Comparison of ENCODE assay signal across 12 cellular contexts in the genomic region with DNA sequence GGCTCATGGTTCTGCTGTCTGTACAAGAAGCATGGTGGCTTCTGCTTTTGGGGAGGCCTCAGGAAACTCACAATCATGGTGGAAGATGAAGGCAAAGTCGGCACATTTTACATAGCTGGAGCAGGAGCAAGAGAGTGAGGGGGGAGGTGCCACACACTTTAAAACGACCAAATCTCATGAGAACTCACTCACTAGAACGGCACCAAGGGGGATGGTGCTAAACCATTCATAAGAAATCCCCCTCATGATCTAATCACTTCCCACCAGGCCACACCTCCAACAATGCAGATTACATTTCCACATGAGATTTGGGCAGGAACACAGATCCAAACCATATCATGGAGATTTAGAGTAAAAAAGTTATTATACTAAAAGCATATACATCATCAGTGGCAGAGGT. TPM values are rescaled to one million over a fixed set of nuclear protein-coding genes. Genes with fewer than 3 reads are reported as not detected.
DNase-seq lines count a peak whose midpoint lies in the region; ATAC-seq and TF ChIP-seq lines count a peak whose summit lies in the region.
"Had no signal": no experiment of that assay in that cellular context is flagged by ENCODE, and none has a peak within 500 bp of the region (broad histone marks: within the 10 kb centered on the region; RNA-seq: fewer than 3 reads in every experiment).

No MANE protein-coding gene starts in this region.

- H3K4me3 ChIP-seq in MM.1S (ENCODE audit: low read length), result no peak overlapping the region
- H3K4me3 ChIP-seq: adrenal gland, esophagus muscularis mucosa, prostate gland had no signal

- no peaks in the 10 kb centered on the region for H3K36me3 ChIP-seq in MM.1S (replicated peaks; ENCODE audit: insufficient read depth, low read length)
- H3K36me3 ChIP-seq: adrenal gland, esophagus muscularis mucosa, prostate gland had no signal

- H3K27me3 ChIP-seq in MM.1S (replicated peaks; ENCODE audit: insufficient read depth, low read length), result no peaks in the 10 kb centered on the region
- H3K27me3 ChIP-seq: adrenal gland had no signal

- H3K27ac Mint-ChIP-seq in activated CD8-positive, alpha-beta memory T cell treated with anti-CD3 and anti-CD28 coated beads, Interleukin-2, amount 10 ng/mL, durations not matched to agents 7 days and 5 days, result peak overlapping the region; percentile 93
- H3K27ac Mint-ChIP-seq in stimulated activated effector memory CD8-positive, alpha-beta T cell treated with anti-CD3 and anti-CD28 coated beads, Interleukin-12 subunit alpha, Interleukin-12 subunit beta, amount 100 ng/mL, for 72 hours, result peak overlapping the region; percentile 33

- H3K79me2 ChIP-seq in MM.1S (ENCODE audit: low read length), result no peaks in the 10 kb centered on the region

- H3K27ac ChIP-seq in MM.1S (ENCODE audit: low read length), result peak overlapping the region; percentile 50; the same call in 1 of the 2 replicates
- H3K27ac ChIP-seq: adrenal gland, esophagus muscularis mucosa, prostate gland had no signal

- in situ Hi-C loops in GM13976 (cut with MboI; ENCODE audit: low sequenced_read_pairs, unreplicated experiment), result no loop called here

- peak overlapping the region; percentile 80 for H2AFZ ChIP-seq in MM.1S (ENCODE audit: low read length)

- peak overlapping the region; percentile 67; the same call in 1 of the 2 replicates for H3K4me2 ChIP-seq in MM.1S (ENCODE audit: low read depth, low read length)

- TF ChIP-seq CTCF in MM.1S (IDR thresholded peaks at IDR 0.05; ENCODE audit: low read length), result no peak
- no peak for TF ChIP-seq CTCF in GM13976 (IDR thresholded peaks at IDR 0.05; ENCODE audit: borderline replicate concordance, control extremely low read depth, extremely low read depth, insufficient read depth, missing control alignments)

- H3K9me2 ChIP-seq in MM.1S (replicated peaks; ENCODE audit: insufficient read depth, low read length), result no peaks in the 10 kb centered on the region

- H3K27me3 Mint-ChIP-seq in activated CD8-positive, alpha-beta memory T cell treated with anti-CD3 and anti-CD28 coated beads, Interleukin-2, amount 10 ng/mL, durations not matched to agents 7 days and 5 days, result peaks cover 10% of the 10 kb centered on the region

- no peak overlapping the region for H3K9ac ChIP-seq in MM.1S (ENCODE audit: low read length)

- 0 out of 2 replicates have a peak, but pooled peaks cover 4% of the 10 kb centered on the region for H3F3A ChIP-seq in MM.1S (ENCODE audit: insufficient read depth, low read length)

- DNase-seq in activated CD8-positive, alpha-beta memory T cell treated with anti-CD3 and anti-CD28 coated beads, Interleukin-2, amount 10 ng/mL, durations not matched to agents 7 days and 5 days, result peak; percentile 46
- no peak for DNase-seq in activated CD8-positive, alpha-beta memory T cell treated with anti-CD3 and anti-CD28 coated beads for 24 hours
- no peak for DNase-seq in MM.1S
- peak in 1 of 2 donors; percentile 56 for DNase-seq in stimulated activated effector memory CD8-positive, alpha-beta T cell treated with anti-CD3 and anti-CD28 coated beads, Interleukin-12 subunit alpha, Interleukin-12 subunit beta, amount 100 ng/mL, for 72 hours (ENCODE audit: low spot score in 2 of 2)
- no peak for DNase-seq in GM13976 (ENCODE audit: low spot score)
- DNase-seq in DMS 273 treated with DMSO at 0.1 percent for 48 hours (lab: John Stamatoyannopoulos, UW), result no peak
- no peak for DNase-seq in SW480 (ENCODE audit: low spot score)
- DNase-seq: adrenal gland, left colon had no signal

- H3K36me3 Mint-ChIP-seq in activated CD8-positive, alpha-beta memory T cell treated with anti-CD3 and anti-CD28 coated beads, Interleukin-2, amount 10 ng/mL, durations not matched to agents 7 days and 5 days, result peaks cover 3% of the 10 kb centered on the region
- no peaks in the 10 kb centered on the region for H3K36me3 Mint-ChIP-seq in stimulated activated effector memory CD8-positive, alpha-beta T cell treated with anti-CD3 and anti-CD28 coated beads, Interleukin-12 subunit alpha, Interleukin-12 subunit beta, amount 100 ng/mL, for 72 hours

- CTCF ChIA-PET in activated CD8-positive, alpha-beta memory T cell treated with anti-CD3 and anti-CD28 coated beads, Interleukin-2, amount 10 ng/mL, durations not matched to agents 7 days and 5 days (lab: Charles Lee), result interaction anchor here (0.9 to 5.7 kb wide), 3 partner anchors 13 to 952 kb away, joined by 3 to 41 read pairs (median 7); a partner anchor contains a TSS

- H3K4me1 ChIP-seq in MM.1S (ENCODE audit: low read length), result peaks cover 14% of the 10 kb centered on the region
- H3K4me1 ChIP-seq: adrenal gland, esophagus muscularis mucosa, prostate gland had no signal

- H3K4me1 Mint-ChIP-seq in activated CD8-positive, alpha-beta memory T cell treated with anti-CD3 and anti-CD28 coated beads, Interleukin-2, amount 10 ng/mL, durations not matched to agents 7 days and 5 days, result peaks cover 21% of the 10 kb centered on the region
- peaks cover 8% of the 10 kb centered on the region for H3K4me1 Mint-ChIP-seq in stimulated activated effector memory CD8-positive, alpha-beta T cell treated with anti-CD3 and anti-CD28 coated beads, Interleukin-12 subunit alpha, Interleukin-12 subunit beta, amount 100 ng/mL, for 72 hours

- peak; percentile 38 for ATAC-seq in activated CD8-positive, alpha-beta memory T cell treated with anti-CD3 and anti-CD28 coated beads, Interleukin-2, amount 10 ng/mL, durations not matched to agents 7 days and 5 days
- ATAC-seq in HG02642 (IDR thresholded peaks at IDR 0.05; ENCODE audit: poor library complexity, unreplicated experiment), result peak; percentile 41
- peak; percentile 69 for ATAC-seq in stimulated activated effector memory CD8-positive, alpha-beta T cell treated with anti-CD3 and anti-CD28 coated beads, Interleukin-12 subunit alpha, Interleukin-12 subunit beta, amount 100 ng/mL, for 72 hours
- ATAC-seq: left colon had no signal

- no peaks in the 10 kb centered on the region for H3K9me3 ChIP-seq in MM.1S (replicated peaks; ENCODE audit: insufficient read depth, low read length)
- H3K9me3 ChIP-seq: adrenal gland, esophagus muscularis mucosa, prostate gland had no signal

- no peaks in the 10 kb centered on the region for H3K9me3 Mint-ChIP-seq in activated CD8-positive, alpha-beta memory T cell treated with anti-CD3 and anti-CD28 coated beads, Interleukin-2, amount 10 ng/mL, durations not matched to agents 7 days and 5 days (ENCODE audit: low read depth)
- H3K9me3 Mint-ChIP-seq in stimulated activated effector memory CD8-positive, alpha-beta T cell treated with anti-CD3 and anti-CD28 coated beads, Interleukin-12 subunit alpha, Interleukin-12 subunit beta, amount 100 ng/mL, for 72 hours, result no peaks in the 10 kb centered on the region

- no peaks in the 10 kb centered on the region for H4K20me1 ChIP-seq in MM.1S (ENCODE audit: insufficient read depth, low read length)

- H3K4me3 Mint-ChIP-seq in activated CD8-positive, alpha-beta memory T cell treated with anti-CD3 and anti-CD28 coated beads, Interleukin-2, amount 10 ng/mL, durations not matched to agents 7 days and 5 days, result peak overlapping the region; percentile 21
- peak overlapping the region; percentile 23 for H3K4me3 Mint-ChIP-seq in stimulated activated effector memory CD8-positive, alpha-beta T cell treated with anti-CD3 and anti-CD28 coated beads, Interleukin-12 subunit alpha, Interleukin-12 subunit beta, amount 100 ng/mL, for 72 hours

RNA-seq across cellular contexts. Expression of a gene that starts 13.6 kb away (rescaled TPM):
- 10 to 100 TPM; 28.2 to 37.3 TPM for total RNA-seq in activated CD8-positive, alpha-beta memory T cell treated with anti-CD3 and anti-CD28 coated beads, Interleukin-2, amount 10 ng/mL, durations not matched to agents 7 days and 5 days

RNA-seq across cellular contexts. Expression of a gene that starts 34.7 kb away (rescaled TPM):
- not detected for total RNA-seq in activated CD8-positive, alpha-beta memory T cell treated with anti-CD3 and anti-CD28 coated beads, Interleukin-2, amount 10 ng/mL, durations not matched to agents 7 days and 5 days
